ENCODE assay signal across 1 cellular context in the genomic region with DNA sequence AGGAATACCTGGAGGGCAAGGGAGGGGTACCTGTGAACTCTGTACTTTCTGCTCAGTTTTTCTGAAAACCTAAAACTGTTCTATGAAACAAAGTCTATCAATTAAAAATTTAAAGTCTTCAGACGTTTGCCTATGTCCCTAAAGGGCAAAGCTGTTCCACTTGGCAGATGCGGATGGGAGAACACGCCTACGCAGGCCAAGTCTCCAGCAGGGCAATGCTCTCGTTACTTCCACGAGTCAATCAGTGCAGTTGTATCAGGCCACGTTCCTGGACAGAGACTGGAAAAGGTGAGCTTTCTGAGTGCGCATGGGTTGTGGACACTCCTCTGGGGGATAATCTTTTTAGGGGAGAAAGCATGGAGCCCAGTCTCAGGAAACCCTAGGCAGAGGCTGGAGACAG.
TF ChIP-seq lines count a peak whose summit lies in the region.

No MANE protein-coding gene starts in this region.

TF ChIP-seq in WTC11, 78 proteins besides CTCF, POLR2A, EP300 and RAD21 (continued from another document):
- TF ChIP-seq ELF4 (CRISPR knock-in tag; IDR thresholded peaks at IDR 0.05; ENCODE audit: low read depth) (no peak), CREB1 (CRISPR knock-in tag; IDR thresholded peaks at IDR 0.05) (no peak), MXD4 (CRISPR knock-in tag; IDR thresholded peaks at IDR 0.05; ENCODE audit: borderline replicate concordance) (no peak)
